ENCODE assay signal across 2 cellular contexts in the genomic region with DNA sequence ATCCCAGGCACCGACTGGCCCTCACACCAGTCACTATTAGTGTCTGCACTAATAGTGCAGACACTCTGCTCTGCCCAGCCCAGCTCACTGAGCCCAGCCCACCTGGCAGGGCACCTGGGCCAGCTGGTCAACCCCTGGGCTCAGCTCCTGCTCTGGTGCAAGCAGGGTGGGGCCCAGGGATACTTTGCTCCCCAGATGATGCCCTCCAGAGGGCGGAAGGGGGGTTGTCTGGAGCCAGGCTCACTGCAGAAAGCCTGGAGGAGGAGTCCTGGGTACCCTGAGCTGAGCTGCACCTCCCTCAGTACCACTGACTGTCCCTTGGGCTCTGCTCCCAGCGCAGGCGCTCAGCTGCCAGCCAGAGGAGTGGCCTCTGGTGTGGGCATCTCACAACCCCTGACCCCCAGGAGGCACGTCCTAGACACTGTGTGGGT.
A peak's percentile ranks its signal among the peaks of the same experiment; 100 is the strongest.
TF ChIP-seq lines count a peak whose summit lies in the region.

No MANE protein-coding gene starts in this region.

TF ChIP-seq in WTC11, 78 proteins besides CTCF, POLR2A, EP300 and RAD21:
- TF ChIP-seq, protein P1, sequence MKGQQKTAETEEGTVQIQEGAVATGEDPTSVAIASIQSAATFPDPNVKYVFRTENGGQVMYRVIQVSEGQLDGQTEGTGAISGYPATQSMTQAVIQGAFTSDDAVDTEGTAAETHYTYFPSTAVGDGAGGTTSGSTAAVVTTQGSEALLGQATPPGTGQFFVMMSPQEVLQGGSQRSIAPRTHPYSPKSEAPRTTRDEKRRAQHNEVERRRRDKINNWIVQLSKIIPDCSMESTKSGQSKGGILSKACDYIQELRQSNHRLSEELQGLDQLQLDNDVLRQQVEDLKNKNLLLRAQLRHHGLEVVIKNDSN (CRISPR knock-in tag; IDR thresholded peaks at IDR 0.05) = no peak

TF ChIP-seq in HepG2, 621 proteins besides CTCF, POLR2A, EP300 and RAD21:
- TF ChIP-seq, protein P2, sequence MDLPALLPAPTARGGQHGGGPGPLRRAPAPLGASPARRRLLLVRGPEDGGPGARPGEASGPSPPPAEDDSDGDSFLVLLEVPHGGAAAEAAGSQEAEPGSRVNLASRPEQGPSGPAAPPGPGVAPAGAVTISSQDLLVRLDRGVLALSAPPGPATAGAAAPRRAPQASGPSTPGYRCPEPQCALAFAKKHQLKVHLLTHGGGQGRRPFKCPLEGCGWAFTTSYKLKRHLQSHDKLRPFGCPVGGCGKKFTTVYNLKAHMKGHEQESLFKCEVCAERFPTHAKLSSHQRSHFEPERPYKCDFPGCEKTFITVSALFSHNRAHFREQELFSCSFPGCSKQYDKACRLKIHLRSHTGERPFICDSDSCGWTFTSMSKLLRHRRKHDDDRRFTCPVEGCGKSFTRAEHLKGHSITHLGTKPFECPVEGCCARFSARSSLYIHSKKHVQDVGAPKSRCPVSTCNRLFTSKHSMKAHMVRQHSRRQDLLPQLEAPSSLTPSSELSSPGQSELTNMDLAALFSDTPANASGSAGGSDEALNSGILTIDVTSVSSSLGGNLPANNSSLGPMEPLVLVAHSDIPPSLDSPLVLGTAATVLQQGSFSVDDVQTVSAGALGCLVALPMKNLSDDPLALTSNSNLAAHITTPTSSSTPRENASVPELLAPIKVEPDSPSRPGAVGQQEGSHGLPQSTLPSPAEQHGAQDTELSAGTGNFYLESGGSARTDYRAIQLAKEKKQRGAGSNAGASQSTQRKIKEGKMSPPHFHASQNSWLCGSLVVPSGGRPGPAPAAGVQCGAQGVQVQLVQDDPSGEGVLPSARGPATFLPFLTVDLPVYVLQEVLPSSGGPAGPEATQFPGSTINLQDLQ (CRISPR knock-in tag; IDR thresholded peaks at IDR 0.05) = no peak
- TF ChIP-seq TSC22D2 (CRISPR knock-in tag; IDR thresholded peaks at IDR 0.05; ENCODE audit: borderline replicate concordance) (no peak), HNRNPL (IDR thresholded peaks at IDR 0.05; ENCODE audit: low read depth, low read length) (0 out of 2 replicates have a peak, but pooled peaks have one; percentile 28), REXO4 (CRISPR knock-in tag; IDR thresholded peaks at IDR 0.05; ENCODE audit: borderline replicate concordance) (no peak), ZNF652 (CRISPR knock-in tag; IDR thresholded peaks at IDR 0.05; ENCODE audit: borderline replicate concordance, low read depth) (no peak)
TF ChIP-seq in HepG2: peak in this region for 1.
